In the genomic region with DNA sequence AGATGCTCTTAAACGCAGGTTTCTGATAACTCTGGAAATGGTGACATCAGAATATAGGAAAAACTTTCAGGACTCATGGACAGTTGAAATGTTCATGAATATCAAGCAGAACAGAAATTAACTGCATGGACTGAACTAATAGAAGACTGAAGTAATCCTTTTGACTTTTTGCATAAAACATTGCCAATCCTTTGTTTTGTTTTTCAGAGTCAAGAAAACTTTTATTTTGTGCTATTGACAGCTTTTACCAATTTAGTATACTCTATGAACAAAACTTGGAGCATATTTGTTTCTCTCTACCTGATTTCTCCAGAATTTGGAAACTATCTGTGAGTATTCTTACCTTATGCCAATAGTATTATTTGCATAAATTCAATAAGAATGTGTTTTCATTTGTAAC, we compare ENCODE assay signal across 38 cellular contexts.
"Had no signal": no experiment of that assay in that cellular context is flagged by ENCODE, and none has a peak within 500 bp of the region (broad histone marks: within the 10 kb centered on the region; RNA-seq: fewer than 3 reads in every experiment).

No MANE protein-coding gene starts in this region.

- H3K9me3 ChIP-seq: adrenal gland, ascending aorta, body of pancreas had no signal

- H3K4me3 Mint-ChIP-seq: activated naive CD4-positive, alpha-beta T cell treated with anti-CD3 and anti-CD28 coated beads for 36 hours; activated naive CD4-positive, alpha-beta T cell treated with anti-CD3 and anti-CD28 coated beads, Interleukin-2, amount 10 ng/mL, durations not matched to agents 7 days and 5 days; activated naive CD4-positive, alpha-beta T cell treated with anti-CD3 and anti-CD28 coated beads, Interleukin-2, amount 50 U/mL, for 24 hours; activated naive CD8-positive, alpha-beta T cell; activated naive CD8-positive, alpha-beta T cell treated with anti-CD3 and anti-CD28 coated beads for 36 hours; activated naive CD8-positive, alpha-beta T cell treated with anti-CD3 and anti-CD28 coated beads, Interleukin-2, amount 10 ng/mL, durations not matched to agents 7 days and 5 days; activated naive CD8-positive, alpha-beta T cell treated with anti-CD3 and anti-CD28 coated beads, Interleukin-2, amount 50 U/mL, for 24 hours; activated T-cell treated with anti-CD3 and anti-CD28 coated beads, Interleukin-2, amount 50 U/mL, for 24 hours; activated T-cell treated with anti-CD3 and anti-CD28 coated beads, Interleukin-2, amount 50 U/mL, for 4 hours; activated T-cell treated with anti-CD3 and anti-CD28 coated beads, Interleukin-2, amount 50 U/mL, for 72 hours; activated T-helper 1 cell treated with anti-CD3 and anti-CD28 coated beads, Interleukin-12 subunit alpha, Interleukin-12 subunit beta, Interleukin-2, Interleukin-4 antibody, amounts not matched to agents 30 ng/mL and 10 ng/mL and 1 ng/mL, durations not matched to agents 14 hours and 24 hours and 36 hours; activated T-helper 17 cell treated with anti-CD3 and anti-CD28 coated beads, Interleukin-2, amount 50 U/mL, for 72 hours; brain; central memory CD8-positive, alpha-beta T cell had no signal

- H3K9me3 Mint-ChIP-seq: activated naive CD4-positive, alpha-beta T cell treated with anti-CD3 and anti-CD28 coated beads, Interleukin-2, amount 50 U/mL, for 24 hours; activated naive CD8-positive, alpha-beta T cell treated with anti-CD3 and anti-CD28 coated beads for 36 hours; activated T-helper 17 cell treated with anti-CD3 and anti-CD28 coated beads, Interleukin-2, amount 50 U/mL, for 72 hours; central memory CD8-positive, alpha-beta T cell had no signal

- H3K4me1 ChIP-seq: adrenal gland, ascending aorta, body of pancreas, breast epithelium had no signal

- DNase-seq: activated effector memory CD4-positive, alpha-beta T cell treated with anti-CD3 and anti-CD28 coated beads, Interleukin-2, amount 50 U/mL, for 16 hours; activated effector memory CD4-positive, alpha-beta T cell treated with Interleukin-2 at 50 U/mL for 16 hours; activated gamma-delta T cell; activated gamma-delta T cell treated with Interleukin-2 at 50 U/mL for 16 hours; activated naive CD4-positive, alpha-beta T cell; activated naive CD4-positive, alpha-beta T cell treated with anti-CD3 and anti-CD28 coated beads for 36 hours; activated naive CD4-positive, alpha-beta T cell treated with anti-CD3 and anti-CD28 coated beads, Interleukin-2, amount 10 ng/mL, durations not matched to agents 7 days and 5 days; activated naive CD4-positive, alpha-beta T cell treated with anti-CD3 and anti-CD28 coated beads, Interleukin-2, amount 50 U/mL, for 16 hours; activated naive CD4-positive, alpha-beta T cell treated with Interleukin-2 at 50 U/mL for 16 hours; activated naive CD8-positive, alpha-beta T cell treated with anti-CD3 and anti-CD28 coated beads for 36 hours; activated naive CD8-positive, alpha-beta T cell treated with anti-CD3 and anti-CD28 coated beads, Interleukin-2, amount 10 ng/mL, durations not matched to agents 7 days and 5 days; activated naive CD8-positive, alpha-beta T cell treated with anti-CD3 and anti-CD28 coated beads, Interleukin-2, amount 50 U/mL, for 24 hours; activated T-cell treated with anti-CD3 and anti-CD28 coated beads, Interleukin-2, amount 50 U/mL, for 1 hour; activated T-cell treated with anti-CD3 and anti-CD28 coated beads, Interleukin-2, amount 50 U/mL, for 24 hours; activated T-cell treated with anti-CD3 and anti-CD28 coated beads, Interleukin-2, amount 50 U/mL, for 4 hours; activated T-cell treated with anti-CD3 and anti-CD28 coated beads, Interleukin-2, amount 50 U/mL, for 48 hours; activated T-cell treated with anti-CD3 and anti-CD28 coated beads, Interleukin-2, amount 50 U/mL, for 72 hours; adrenal gland; amniotic stem cell; amygdala; anterior cingulate cortex; aorta; body of pancreas; brain microvascular endothelial cell; caudate nucleus; central memory CD4-positive, alpha-beta T cell; cerebellar nuclear complex had no signal

- H3K27ac Mint-ChIP-seq: activated naive CD4-positive, alpha-beta T cell treated with anti-CD3 and anti-CD28 coated beads for 36 hours; activated naive CD4-positive, alpha-beta T cell treated with anti-CD3 and anti-CD28 coated beads, Interleukin-2, amount 10 ng/mL, durations not matched to agents 7 days and 5 days; activated naive CD4-positive, alpha-beta T cell treated with anti-CD3 and anti-CD28 coated beads, Interleukin-2, amount 50 U/mL, for 24 hours; activated naive CD4-positive, alpha-beta T cell treated with anti-CD3 and anti-CD28 coated beads, Interleukin-2, amount 50 U/mL, for 72 hours; activated naive CD8-positive, alpha-beta T cell; activated naive CD8-positive, alpha-beta T cell treated with anti-CD3 and anti-CD28 coated beads for 36 hours; activated naive CD8-positive, alpha-beta T cell treated with anti-CD3 and anti-CD28 coated beads, Interleukin-2, amount 10 ng/mL, durations not matched to agents 7 days and 5 days; activated naive CD8-positive, alpha-beta T cell treated with anti-CD3 and anti-CD28 coated beads, Interleukin-2, amount 50 U/mL, for 24 hours; activated T-cell treated with anti-CD3 and anti-CD28 coated beads, Interleukin-2, amount 50 U/mL, for 24 hours; activated T-cell treated with anti-CD3 and anti-CD28 coated beads, Interleukin-2, amount 50 U/mL, for 72 hours; activated T-helper 1 cell treated with anti-CD3 and anti-CD28 coated beads, Interleukin-12 subunit alpha, Interleukin-12 subunit beta, Interleukin-2, Interleukin-4 antibody, amounts not matched to agents 30 ng/mL and 10 ng/mL and 1 ng/mL, durations not matched to agents 14 hours and 24 hours and 36 hours; activated T-helper 17 cell treated with anti-CD3 and anti-CD28 coated beads, Interleukin-2, amount 50 U/mL, for 72 hours; activated T-helper 2 cell treated with anti-CD3 and anti-CD28 coated beads, Interferon-gamma antibody, Interleukin-2, Interleukin-4, amounts not matched to agents 10 μg/mL and 5 μg/mL and 100 μg/mL, durations not matched to agents 14 hours and 24 hours and 36 hours; brain had no signal

- H3K27me3 Mint-ChIP-seq: activated naive CD4-positive, alpha-beta T cell treated with anti-CD3 and anti-CD28 coated beads, Interleukin-2, amount 10 ng/mL, durations not matched to agents 7 days and 5 days; activated naive CD4-positive, alpha-beta T cell treated with anti-CD3 and anti-CD28 coated beads, Interleukin-2, amount 50 U/mL, for 24 hours; activated naive CD8-positive, alpha-beta T cell treated with anti-CD3 and anti-CD28 coated beads, Interleukin-2, amount 10 ng/mL, durations not matched to agents 7 days and 5 days; activated T-helper 17 cell treated with anti-CD3 and anti-CD28 coated beads, Interleukin-2, amount 50 U/mL, for 72 hours had no signal

- H3K36me3 ChIP-seq: adrenal gland, ascending aorta, brain microvascular endothelial cell, breast epithelium, cardiac muscle cell had no signal

- H3K4me3 ChIP-seq: adrenal gland, ascending aorta, body of pancreas, breast epithelium, cardiac muscle cell had no signal

- H3K27ac ChIP-seq: adrenal gland, ascending aorta, body of pancreas, brain microvascular endothelial cell, breast epithelium, cardiac muscle cell had no signal

- H3K4me1 Mint-ChIP-seq: activated naive CD4-positive, alpha-beta T cell treated with anti-CD3 and anti-CD28 coated beads, Interleukin-2, amount 10 ng/mL, durations not matched to agents 7 days and 5 days; activated naive CD4-positive, alpha-beta T cell treated with anti-CD3 and anti-CD28 coated beads, Interleukin-2, amount 50 U/mL, for 24 hours; activated naive CD8-positive, alpha-beta T cell treated with anti-CD3 and anti-CD28 coated beads for 36 hours; activated naive CD8-positive, alpha-beta T cell treated with anti-CD3 and anti-CD28 coated beads, Interleukin-2, amount 10 ng/mL, durations not matched to agents 7 days and 5 days; activated naive CD8-positive, alpha-beta T cell treated with anti-CD3 and anti-CD28 coated beads, Interleukin-2, amount 50 U/mL, for 24 hours; activated T-helper 17 cell treated with anti-CD3 and anti-CD28 coated beads, Interleukin-2, amount 50 U/mL, for 72 hours; brain; central memory CD8-positive, alpha-beta T cell had no signal

- H3K36me3 Mint-ChIP-seq: activated naive CD4-positive, alpha-beta T cell treated with anti-CD3 and anti-CD28 coated beads, Interleukin-2, amount 10 ng/mL, durations not matched to agents 7 days and 5 days; activated naive CD4-positive, alpha-beta T cell treated with anti-CD3 and anti-CD28 coated beads, Interleukin-2, amount 50 U/mL, for 24 hours; activated naive CD4-positive, alpha-beta T cell treated with anti-CD3 and anti-CD28 coated beads, Interleukin-2, amount 50 U/mL, for 72 hours; activated naive CD8-positive, alpha-beta T cell; activated naive CD8-positive, alpha-beta T cell treated with anti-CD3 and anti-CD28 coated beads for 36 hours; activated naive CD8-positive, alpha-beta T cell treated with anti-CD3 and anti-CD28 coated beads, Interleukin-2, amount 10 ng/mL, durations not matched to agents 7 days and 5 days; brain had no signal

- H3K27me3 ChIP-seq: adrenal gland, ascending aorta, body of pancreas, brain microvascular endothelial cell, breast epithelium, cardiac muscle cell had no signal
